ENCODE assay signal across 15 cellular contexts in genomic region chr7:28364082-28364481, GRCh38. TPM values are rescaled to one million over a fixed set of nuclear protein-coding genes. Genes with fewer than 3 reads are reported as not detected.
A peak's percentile ranks its signal among the peaks of the same experiment; 100 is the strongest.
DNase-seq lines count a peak whose midpoint lies in the region; ATAC-seq, FAIRE-seq and TF ChIP-seq lines count a peak whose summit lies in the region.
"Had no signal": no experiment of that assay in that cellular context is flagged by ENCODE, and none has a peak within 500 bp of the region (broad histone marks: within the 10 kb centered on the region; RNA-seq: fewer than 3 reads in every experiment).

No MANE protein-coding gene starts in this region.

- H3K4me3 Mint-ChIP-seq in GM23338 (no peak overlapping the region), astrocyte (ENCODE audit: unreplicated experiment) (no peak overlapping the region)
- H3K4me3 Mint-ChIP-seq: brain; CD8-positive, alpha-beta memory T cell; IgD-negative memory B cell had no signal

- H3K4me1 Mint-ChIP-seq in GM23338, result peaks cover 13% of the 10 kb centered on the region
- peaks cover 7% of the 10 kb centered on the region for H3K4me1 Mint-ChIP-seq in astrocyte (ENCODE audit: low read depth, unreplicated experiment)
- H3K4me1 Mint-ChIP-seq: CD8-positive, alpha-beta memory T cell had no signal

- H3K79me2 ChIP-seq in GM23338 (replicated peaks; ENCODE audit: insufficient read depth), result no peaks in the 10 kb centered on the region
- no peaks in the 10 kb centered on the region for H3K79me2 ChIP-seq in astrocyte (ENCODE audit: insufficient read depth, low read length)
- no peaks in the 10 kb centered on the region for H3K79me2 ChIP-seq in keratinocyte (ENCODE audit: control insufficient read depth, insufficient read depth, low read length)

- no peak overlapping the region for H3K9ac ChIP-seq in astrocyte (ENCODE audit: low read length)
- no peak overlapping the region for H3K9ac ChIP-seq in keratinocyte (ENCODE audit: control insufficient read depth, extremely low read depth, insufficient read depth, low read length)

- H3K4me3 ChIP-seq in BE2C (ENCODE audit: low read depth, low read length) (no peak overlapping the region), GM23338 (no peak overlapping the region), astrocyte (ENCODE audit: insufficient read depth, low read depth, low read length) (no peak overlapping the region), keratinocyte (ENCODE audit: control insufficient read depth in 2 of 3, extremely low read depth in 1 of 3, insufficient read depth in 2 of 3, low read depth in 1 of 3, low read length in 3 of 3) (no peak overlapping the region)

- H3K36me3 Mint-ChIP-seq in GM23338 (ENCODE audit: low read depth) (peaks cover 7% of the 10 kb centered on the region), astrocyte (ENCODE audit: low read depth, unreplicated experiment) (no peaks in the 10 kb centered on the region)
- H3K36me3 Mint-ChIP-seq: brain had no signal

- no peak overlapping the region for H3K4me2 ChIP-seq in GM23338
- no peak overlapping the region for H3K4me2 ChIP-seq in astrocyte (ENCODE audit: low read length)
- no peak overlapping the region for H3K4me2 ChIP-seq in keratinocyte (ENCODE audit: control insufficient read depth, extremely low read depth, insufficient read depth, low read depth, low read length)

- H3K9me1 ChIP-seq in keratinocyte (ENCODE audit: control insufficient read depth, extremely low read depth, insufficient read depth, low read length), result no peaks in the 10 kb centered on the region

- H3K9me3 ChIP-seq in BE2C (no peaks in the 10 kb centered on the region), astrocyte (ENCODE audit: insufficient read depth, low read depth, low read length) (no peaks in the 10 kb centered on the region), keratinocyte (ENCODE audit: control insufficient read depth, low read depth, low read length) (no peaks in the 10 kb centered on the region)

- H3K27me3 Mint-ChIP-seq in GM23338 (ENCODE audit: insufficient read depth, low read depth, poor library complexity) (peaks cover 7% of the 10 kb centered on the region), astrocyte (ENCODE audit: low read depth, unreplicated experiment) (peaks cover 2% of the 10 kb centered on the region)

- H3K27me3 ChIP-seq in BE2C (no peaks in the 10 kb centered on the region), GM23338 (ENCODE audit: insufficient read depth) (no peaks in the 10 kb centered on the region), astrocyte (ENCODE audit: insufficient read depth, low read length) (peaks cover 12% of the 10 kb centered on the region), keratinocyte (ENCODE audit: control insufficient read depth, extremely low read depth, insufficient read depth, low read length) (no peaks in the 10 kb centered on the region)

- H3K9me3 Mint-ChIP-seq in GM23338, result peaks cover 14% of the 10 kb centered on the region
- peaks cover 2% of the 10 kb centered on the region for H3K9me3 Mint-ChIP-seq in astrocyte (ENCODE audit: unreplicated experiment)

- in situ Hi-C loops in G401 (cut with HindIII; ENCODE audit: low sequenced_read_pairs), result no loop called here

- H3K36me3 ChIP-seq in BE2C, result no peaks in the 10 kb centered on the region
- H3K36me3 ChIP-seq in GM23338 (ENCODE audit: insufficient read depth), result no peaks in the 10 kb centered on the region
- no peaks in the 10 kb centered on the region for H3K36me3 ChIP-seq in astrocyte (ENCODE audit: insufficient read depth, low read length)
- H3K36me3 ChIP-seq in keratinocyte (ENCODE audit: control insufficient read depth in 2 of 2, extremely low read depth in 1 of 2, insufficient read depth in 2 of 2, low read length in 2 of 2), result no peaks in the 10 kb centered on the region

- DNase-seq in BE2C (no peak), GM23338 (ENCODE audit: low spot score) (peak; percentile 52), astrocyte (ENCODE audit: low read depth) (no peak), keratinocyte (ENCODE audit: low read depth, low spot score) (no peak), COLO668 (lab: John Stamatoyannopoulos, UW; ENCODE audit: unreplicated experiment) (no peak), G401 (ENCODE audit: low spot score) (no peak)
- DNase-seq: CD8-positive, alpha-beta memory T cell; stimulated activated CD4-positive, alpha-beta T cell treated with anti-CD3 and anti-CD28 coated beads, Interleukin-4, amount 100 ng/mL, for 1 hour; stimulated activated naive CD4-positive, alpha-beta T cell treated with Interleukin-2 at 50 U/mL for 16 hours had no signal

- peak; percentile 13 for FAIRE-seq in astrocyte (lab: Jason Lieb, UNC)
- no peak for FAIRE-seq in keratinocyte (lab: Jason Lieb, UNC)
- FAIRE-seq: GM12892 had no signal

- TF ChIP-seq CTCF in BE2C (IDR thresholded peaks at IDR 0.05; ENCODE audit: low read depth, low read length), result peak; percentile 56
- TF ChIP-seq CTCF in GM23338 (conservative IDR thresholded peaks at IDR 0.05; ENCODE audit: low read depth in 2 of 2), result peak; percentile 59 to 67
- TF ChIP-seq CTCF in astrocyte (IDR thresholded peaks at IDR 0.05; ENCODE audit: insufficient read depth, low read depth, low read length), result no peak
- TF ChIP-seq CTCF in keratinocyte (optimal IDR thresholded peaks at IDR 0.05 in 1 of 3, IDR thresholded peaks at IDR 0.05 in 1 of 3, conservative IDR thresholded peaks at IDR 0.05 in 1 of 3; ENCODE audit: extremely low read depth in 1 of 3, insufficient read depth in 2 of 3, low read length in 3 of 3), result peak in 2 of 3 experiments; percentile 37 to 42

- dilution Hi-C loops in keratinocyte (cut with MboI; ENCODE audit: extremely low pct_ligation_motif_present, low sequenced_read_pairs), result no loop called here

- H2AFZ ChIP-seq in GM23338 (no peak overlapping the region), astrocyte (ENCODE audit: low read depth, low read length) (no peak overlapping the region), keratinocyte (ENCODE audit: control insufficient read depth, low read length) (no peak overlapping the region)

- no peaks in the 10 kb centered on the region for H3F3A ChIP-seq in GM23338 (replicated peaks; ENCODE audit: low read depth)

- no peak for ATAC-seq in GM23338
- no peak for ATAC-seq in GM19455 (IDR thresholded peaks at IDR 0.05; ENCODE audit: unreplicated experiment)
- ATAC-seq in GM21526 (IDR thresholded peaks at IDR 0.05; ENCODE audit: low FRiP score, unreplicated experiment), result no peak

- H3K27ac ChIP-seq in GM23338 (ENCODE audit: low read depth) (no peak overlapping the region), astrocyte (ENCODE audit: low read depth, low read length) (no peak overlapping the region), keratinocyte (ENCODE audit: control insufficient read depth, insufficient read depth, low read length) (no peak overlapping the region)

- H3K4me1 ChIP-seq in BE2C (no peaks in the 10 kb centered on the region; the same call in 1 of the 2 replicates), GM23338 (ENCODE audit: insufficient read depth) (peaks cover 13% of the 10 kb centered on the region), astrocyte (ENCODE audit: insufficient read depth, low read length) (peaks cover under 1% of the 10 kb centered on the region), keratinocyte (ENCODE audit: control insufficient read depth, extremely low read depth, insufficient read depth, low read length) (no peaks in the 10 kb centered on the region)

- H4K20me1 ChIP-seq in GM23338 (replicated peaks; ENCODE audit: insufficient read depth) (no peaks in the 10 kb centered on the region), astrocyte (ENCODE audit: insufficient read depth, low read length) (no peaks in the 10 kb centered on the region), keratinocyte (ENCODE audit: control insufficient read depth, extremely low read depth, insufficient read depth, low read length) (no peaks in the 10 kb centered on the region)

- H3K9me2 ChIP-seq in GM23338 (ENCODE audit: insufficient read depth), result 0 out of 2 replicates have a peak, but pooled peaks cover 4% of the 10 kb centered on the region

- no peak overlapping the region for H3K27ac Mint-ChIP-seq in GM23338
- no peak overlapping the region for H3K27ac Mint-ChIP-seq in astrocyte (ENCODE audit: unreplicated experiment)
- H3K27ac Mint-ChIP-seq: brain, IgD-negative memory B cell had no signal

RNA-seq across cellular contexts. Expression of gene CREB5, which starts 48.2 kb away (rescaled TPM):
- 5.6 TPM for polyA plus RNA-seq in BE2C (2012; ENCODE audit: insufficient read depth, insufficient read length, low read depth)
- 1.7 and 2.4 TPM in 2 replicates for total RNA-seq in GM23338 (2014; rRNA removed; shearing (Covaris generic))
- polyA plus RNA-seq in GM23338 (2016; fragmentation: Nextera tagmentation; extraction: Ambion mirVana), result 2.9 and 4.4 TPM in 2 replicates
- 23.7 and 25.4 TPM in 2 replicates for total RNA-seq in astrocyte
- 4.3 to 7.9 TPM (median 4.6 TPM) in 3 replicates for polyA plus RNA-seq in keratinocyte
- 1.2 TPM for polyA plus RNA-seq in keratinocyte (2011; ENCODE audit: low read depth)
- polyA plus RNA-seq in keratinocyte (2011; cell fraction: cytosol; rRNA removed), result 4.1 and 5.4 TPM in 2 replicates
- 18.1 and 20.9 TPM in 2 replicates for polyA plus RNA-seq in keratinocyte (2011; cell fraction: nucleus; rRNA removed)
- polyA plus RNA-seq in keratinocyte (2012; ENCODE audit: low replicate concordance), result 3.2 and 3.4 TPM in 2 replicates
- polyA minus RNA-seq in keratinocyte, result 14.1 to 30.0 TPM (median 18.6 TPM) in 3 replicates
- polyA minus RNA-seq in keratinocyte (2011; cell fraction: cytosol; rRNA and poly(A)+ RNA removed), result 5.0 TPM
- 23.1 and 37.5 TPM in 2 replicates for polyA minus RNA-seq in keratinocyte (2011; cell fraction: nucleus; rRNA and poly(A)+ RNA removed)
- 0.12 and 0.20 TPM in 2 replicates for total RNA-seq in G401 (2014; rRNA removed; shearing (Covaris generic))
- total RNA-seq: CD8-positive, alpha-beta memory T cell; T-helper 1 cell treated with Interleukin-12 subunit alpha and Interleukin-12 subunit beta and Interleukin-4 antibody, amounts not matched to agents 30 ng/mL and 1 ng/mL, for 36 hours had no signal
- polyA plus RNA-seq: CD8-positive, alpha-beta memory T cell had no signal
